Comparison of ENCODE assay signal across 1 cellular context in the genomic region with DNA sequence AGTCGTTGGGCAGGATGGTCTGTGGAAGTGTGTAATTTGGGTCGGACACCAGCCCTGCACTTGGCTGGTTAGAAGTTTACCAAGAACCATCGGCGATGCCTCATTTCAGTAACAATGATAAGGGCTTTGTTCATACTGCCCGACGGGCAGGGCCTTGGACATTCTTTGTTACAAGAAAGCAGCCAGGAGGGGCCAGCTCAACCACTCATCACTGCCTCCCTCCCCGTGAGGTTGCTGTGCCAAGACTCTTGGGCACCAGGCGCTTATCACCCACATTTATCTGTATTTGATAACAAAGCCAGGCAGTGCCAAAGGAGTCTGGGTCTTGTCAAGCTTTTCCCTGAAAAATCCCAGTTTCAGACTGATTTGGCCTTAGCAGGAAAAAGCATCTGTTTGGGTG.
TF ChIP-seq lines count a peak whose summit lies in the region.

No MANE protein-coding gene starts in this region.

TF ChIP-seq in HepG2, 621 proteins besides CTCF, POLR2A, EP300 and RAD21 (continued from another document):
- TF ChIP-seq ZBTB4 (CRISPR knock-in tag; IDR thresholded peaks at IDR 0.05; ENCODE audit: borderline replicate concordance): no peak
- no peak for TF ChIP-seq IRX3 (CRISPR knock-in tag; IDR thresholded peaks at IDR 0.05; ENCODE audit: borderline replicate concordance, low read depth)
- TF ChIP-seq TP53 (CRISPR knock-in tag; conservative IDR thresholded peaks at IDR 0.05): no peak
- no peak for TF ChIP-seq ZSCAN25 (CRISPR knock-in tag; IDR thresholded peaks at IDR 0.05)
- TF ChIP-seq, protein P1, sequence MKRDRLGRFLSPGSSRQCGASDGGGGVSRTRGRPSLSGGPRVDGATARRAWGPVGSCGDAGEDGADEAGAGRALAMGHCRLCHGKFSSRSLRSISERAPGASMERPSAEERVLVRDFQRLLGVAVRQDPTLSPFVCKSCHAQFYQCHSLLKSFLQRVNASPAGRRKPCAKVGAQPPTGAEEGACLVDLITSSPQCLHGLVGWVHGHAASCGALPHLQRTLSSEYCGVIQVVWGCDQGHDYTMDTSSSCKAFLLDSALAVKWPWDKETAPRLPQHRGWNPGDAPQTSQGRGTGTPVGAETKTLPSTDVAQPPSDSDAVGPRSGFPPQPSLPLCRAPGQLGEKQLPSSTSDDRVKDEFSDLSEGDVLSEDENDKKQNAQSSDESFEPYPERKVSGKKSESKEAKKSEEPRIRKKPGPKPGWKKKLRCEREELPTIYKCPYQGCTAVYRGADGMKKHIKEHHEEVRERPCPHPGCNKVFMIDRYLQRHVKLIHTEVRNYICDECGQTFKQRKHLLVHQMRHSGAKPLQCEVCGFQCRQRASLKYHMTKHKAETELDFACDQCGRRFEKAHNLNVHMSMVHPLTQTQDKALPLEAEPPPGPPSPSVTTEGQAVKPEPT (CRISPR knock-in tag; IDR thresholded peaks at IDR 0.05; ENCODE audit: low read depth): no peak
- TF ChIP-seq NKX3-1 (CRISPR knock-in tag; IDR thresholded peaks at IDR 0.05): no peak
- TF ChIP-seq, protein P2, sequence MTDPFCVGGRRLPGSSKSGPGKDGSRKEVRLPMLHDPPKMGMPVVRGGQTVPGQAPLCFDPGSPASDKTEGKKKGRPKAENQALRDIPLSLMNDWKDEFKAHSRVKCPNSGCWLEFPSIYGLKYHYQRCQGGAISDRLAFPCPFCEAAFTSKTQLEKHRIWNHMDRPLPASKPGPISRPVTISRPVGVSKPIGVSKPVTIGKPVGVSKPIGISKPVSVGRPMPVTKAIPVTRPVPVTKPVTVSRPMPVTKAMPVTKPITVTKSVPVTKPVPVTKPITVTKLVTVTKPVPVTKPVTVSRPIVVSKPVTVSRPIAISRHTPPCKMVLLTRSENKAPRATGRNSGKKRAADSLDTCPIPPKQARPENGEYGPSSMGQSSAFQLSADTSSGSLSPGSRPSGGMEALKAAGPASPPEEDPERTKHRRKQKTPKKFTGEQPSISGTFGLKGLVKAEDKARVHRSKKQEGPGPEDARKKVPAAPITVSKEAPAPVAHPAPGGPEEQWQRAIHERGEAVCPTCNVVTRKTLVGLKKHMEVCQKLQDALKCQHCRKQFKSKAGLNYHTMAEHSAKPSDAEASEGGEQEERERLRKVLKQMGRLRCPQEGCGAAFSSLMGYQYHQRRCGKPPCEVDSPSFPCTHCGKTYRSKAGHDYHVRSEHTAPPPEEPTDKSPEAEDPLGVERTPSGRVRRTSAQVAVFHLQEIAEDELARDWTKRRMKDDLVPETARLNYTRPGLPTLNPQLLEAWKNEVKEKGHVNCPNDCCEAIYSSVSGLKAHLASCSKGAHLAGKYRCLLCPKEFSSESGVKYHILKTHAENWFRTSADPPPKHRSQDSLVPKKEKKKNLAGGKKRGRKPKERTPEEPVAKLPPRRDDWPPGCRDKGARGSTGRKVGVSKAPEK (CRISPR knock-in tag; IDR thresholded peaks at IDR 0.05; ENCODE audit: borderline replicate concordance): no peak
- TF ChIP-seq HNRNPL (IDR thresholded peaks at IDR 0.05; ENCODE audit: low read depth, low read length): no peak
- no peak for TF ChIP-seq ZNF572 (CRISPR knock-in tag; IDR thresholded peaks at IDR 0.05)
